16 cellular contexts compared by ENCODE assay signal in the genomic region with DNA sequence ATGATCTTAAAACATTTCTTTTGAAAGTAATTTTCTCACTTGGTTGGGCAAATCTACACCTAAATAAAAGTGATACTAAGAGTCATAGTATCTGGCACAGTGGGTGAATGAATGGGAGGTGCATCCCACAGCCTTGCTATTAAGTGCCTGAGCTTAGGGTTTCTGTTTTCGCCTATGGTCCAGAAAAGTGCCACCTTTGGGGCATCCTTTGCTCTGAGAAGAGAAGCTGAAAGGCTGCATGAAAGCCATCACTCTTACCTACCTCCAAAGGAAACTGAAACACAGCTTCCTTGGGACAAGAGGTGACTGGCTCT.
"Had no signal": no experiment of that assay in that cellular context is flagged by ENCODE, and none has a peak within 500 bp of the region (broad histone marks: within the 10 kb centered on the region; RNA-seq: fewer than 3 reads in every experiment).

No MANE protein-coding gene starts in this region.

- H3K27me3 Mint-ChIP-seq: activated CD8-positive, alpha-beta memory T cell treated with anti-CD3 and anti-CD28 coated beads, Interleukin-2, amount 10 ng/mL, durations not matched to agents 7 days and 5 days; central memory CD8-positive, alpha-beta T cell had no signal

- H3K4me3 Mint-ChIP-seq: activated CD8-positive, alpha-beta memory T cell treated with anti-CD3 and anti-CD28 coated beads, Interleukin-2, amount 10 ng/mL, durations not matched to agents 7 days and 5 days; activated CD8-positive, alpha-beta T cell treated with anti-CD3 and anti-CD28 coated beads, Interleukin-2, amount 10 ng/mL, durations not matched to agents 7 days and 5 days; central memory CD8-positive, alpha-beta T cell; natural killer cell had no signal

- H3K27ac Mint-ChIP-seq: activated CD8-positive, alpha-beta memory T cell treated with anti-CD3 and anti-CD28 coated beads, Interleukin-2, amount 10 ng/mL, durations not matched to agents 7 days and 5 days; activated CD8-positive, alpha-beta T cell treated with anti-CD3 and anti-CD28 coated beads, Interleukin-2, amount 10 ng/mL, durations not matched to agents 7 days and 5 days; activated T-helper 2 cell treated with anti-CD3 and anti-CD28 coated beads, Interferon-gamma antibody, Interleukin-2, Interleukin-4, amounts not matched to agents 10 μg/mL and 5 μg/mL and 100 μg/mL, durations not matched to agents 14 hours and 24 hours and 36 hours; natural killer cell had no signal

- ATAC-seq: activated CD8-positive, alpha-beta memory T cell treated with anti-CD3 and anti-CD28 coated beads, Interleukin-2, amount 10 ng/mL, durations not matched to agents 7 days and 5 days; activated naive CD4-positive, alpha-beta T cell treated with anti-CD3 and anti-CD28 coated beads, Interleukin-2, amount 50 U/mL, for 72 hours; natural killer cell; right cardiac atrium had no signal

- H3K36me3 Mint-ChIP-seq: natural killer cell had no signal

- H3K9me3 Mint-ChIP-seq: activated naive CD4-positive, alpha-beta T cell treated with anti-CD3 and anti-CD28 coated beads, Interleukin-2, amount 50 U/mL, for 72 hours; activated T-helper 2 cell treated with anti-CD3 and anti-CD28 coated beads, Interferon-gamma antibody, Interleukin-2, Interleukin-4, amounts not matched to agents 10 μg/mL and 5 μg/mL and 100 μg/mL, durations not matched to agents 14 hours and 24 hours and 36 hours; central memory CD8-positive, alpha-beta T cell; natural killer cell had no signal

- DNase-seq: activated CD4-positive, alpha-beta T cell treated with anti-CD3 and anti-CD28 coated beads for 1 hour; effector CD8-positive, alpha-beta T cell; left lung; natural killer cell; spleen; stimulated activated naive CD4-positive, alpha-beta T cell treated with Interleukin-2 at 50 U/mL for 16 hours; T1000; uterus had no signal

- H3K27me3 ChIP-seq: left lung, spleen, uterus had no signal

- H3K4me1 Mint-ChIP-seq: activated CD8-positive, alpha-beta memory T cell treated with anti-CD3 and anti-CD28 coated beads, Interleukin-2, amount 10 ng/mL, durations not matched to agents 7 days and 5 days; central memory CD8-positive, alpha-beta T cell; natural killer cell had no signal

- H3K36me3 ChIP-seq: uterus had no signal

- H3K9me3 ChIP-seq: left lung, spleen, uterus had no signal

- H3K27ac ChIP-seq: epithelial cell of prostate, left lung, spleen, uterus had no signal

- H3K4me3 ChIP-seq: left lung, lung, spleen, uterus had no signal

- H3K4me1 ChIP-seq: left lung, spleen, uterus had no signal
